ENCODE assay signal across 10 cellular contexts in genomic region chr9:133839822-133840329, GRCh38.
DNase-seq lines count a peak whose midpoint lies in the region; ATAC-seq, FAIRE-seq and TF ChIP-seq lines count a peak whose summit lies in the region.
"Had no signal": no experiment of that assay in that cellular context is flagged by ENCODE, and none has a peak within 500 bp of the region (broad histone marks: within the 10 kb centered on the region; RNA-seq: fewer than 3 reads in every experiment).

No MANE protein-coding gene starts in this region.

- no peak overlapping the region for H2AFZ ChIP-seq in SK-N-SH (ENCODE audit: low read depth)

- H3K4me1 ChIP-seq in SK-N-SH (ENCODE audit: control insufficient read depth in 1 of 2, insufficient read depth in 2 of 2, low read depth in 1 of 2, low read length in 1 of 2) = peaks cover 0 to 59% of the 10 kb centered on the region in 2 experiments; a peak in 2 of 4 replicates
- peaks cover 11 to 33% of the 10 kb centered on the region in 2 donors for H3K4me1 ChIP-seq in duodenal mucosa (ENCODE audit: control insufficient read depth in 1 of 2, insufficient read depth in 2 of 2, low read length in 2 of 2)
- H3K4me1 ChIP-seq in kidney (ENCODE audit: control insufficient read depth in 1 of 2, insufficient read depth in 1 of 2, low read depth in 1 of 2, low read length in 2 of 2) = peaks cover 0 to 7% of the 10 kb centered on the region in 2 donors
- peaks cover 13% of the 10 kb centered on the region for H3K4me1 ChIP-seq in upper lobe of right lung

- H3K27me3 Mint-ChIP-seq in activated CD4-positive, alpha-beta T cell treated with anti-CD3 and anti-CD28 coated beads, Interleukin-2, amount 10 ng/mL, durations not matched to agents 24 days and 14 days = no peaks in the 10 kb centered on the region

- POLR2A ChIA-PET in SK-N-SH (lab: Yijun Ruan, JAX) = interaction anchor here (1.4 to 1.5 kb wide), 2 partner anchors 30 to 34 kb away, joined by 4 to 7 read pairs; no protein-coding TSS in a partner anchor

- TF ChIP-seq EP300 in SK-N-SH (IDR thresholded peaks at IDR 0.05; ENCODE audit: borderline replicate concordance in 1 of 2, low read depth in 1 of 2, low read length in 1 of 2) = no peak

- no peaks in the 10 kb centered on the region for H3K36me3 ChIP-seq in SK-N-SH (replicated peaks in 1 of 2; ENCODE audit: control insufficient read depth in 1 of 2, insufficient read depth in 2 of 2, low read length in 1 of 2)
- H3K36me3 ChIP-seq in duodenal mucosa (ENCODE audit: control insufficient read depth in 1 of 2, insufficient read depth in 2 of 2, low read length in 2 of 2) = no peaks in the 10 kb centered on the region
- H3K36me3 ChIP-seq in kidney (ENCODE audit: control insufficient read depth in 1 of 2, insufficient read depth in 2 of 2, low read length in 2 of 2) = no peaks in the 10 kb centered on the region
- no peaks in the 10 kb centered on the region for H3K36me3 ChIP-seq in upper lobe of right lung

- no peak overlapping the region for H3K4me2 ChIP-seq in SK-N-SH

- H3K4me3 Mint-ChIP-seq in activated CD4-positive, alpha-beta T cell treated with anti-CD3 and anti-CD28 coated beads, Interleukin-2, amount 10 ng/mL, durations not matched to agents 24 days and 14 days = no peak overlapping the region

- no peak for TF ChIP-seq CTCF in SK-N-SH (IDR thresholded peaks at IDR 0.05)
- no peak for TF ChIP-seq CTCF in kidney (IDR thresholded peaks at IDR 0.05; ENCODE audit: borderline replicate concordance, extremely low read depth, insufficient read depth)
- TF ChIP-seq CTCF in upper lobe of right lung (IDR thresholded peaks at IDR 0.05) = no peak

- H3K4me3 ChIP-seq in SK-N-SH (ENCODE audit: low read depth in 2 of 2, low read length in 1 of 2) = no peak overlapping the region
- H3K4me3 ChIP-seq in duodenal mucosa (ENCODE audit: low read depth in 1 of 2, low read length in 2 of 2) = no peak overlapping the region
- no peak overlapping the region for H3K4me3 ChIP-seq in kidney (ENCODE audit: low read length in 2 of 2)
- no peak overlapping the region for H3K4me3 ChIP-seq in upper lobe of right lung
- H3K4me3 ChIP-seq: coronary artery had no signal

- DNase-seq in SK-N-SH = peak; percentile 56
- peak; percentile 82 for DNase-seq in kidney
- no peak for DNase-seq in upper lobe of right lung
- DNase-seq in middle frontal gyrus (ENCODE audit: extremely low spot score, low spot score) = no peak
- no peak for DNase-seq in activated CD4-positive, alpha-beta T cell treated with anti-CD3 and anti-CD28 coated beads, Interleukin-2, amount 10 ng/mL, durations not matched to agents 24 days and 14 days
- DNase-seq: small intestine had no signal

- TF ChIP-seq RAD21 in SK-N-SH (IDR thresholded peaks at IDR 0.05; ENCODE audit: low read length) = no peak

- 87% methylated on average over 9 of the region's 15 CpGs for WGBS in SK-N-SH (ENCODE audit: low lambda C conversion rate)

- no peak for FAIRE-seq in kidney (lab: Jason Lieb, UNC)
- FAIRE-seq: small intestine had no signal

- H3K9me3 ChIP-seq in SK-N-SH = no peaks in the 10 kb centered on the region
- no peaks in the 10 kb centered on the region for H3K9me3 ChIP-seq in duodenal mucosa (ENCODE audit: control insufficient read depth in 1 of 2, low read length in 2 of 2)
- H3K9me3 ChIP-seq in kidney (ENCODE audit: control insufficient read depth in 1 of 2, low read length in 2 of 2) = no peaks in the 10 kb centered on the region
- no peaks in the 10 kb centered on the region for H3K9me3 ChIP-seq in upper lobe of right lung

- intact Hi-C loops in kidney (cut with DNase I) = no loop called here
- intact Hi-C loops in upper lobe of right lung (cut with DNase I) = no loop called here
- intact Hi-C loops in activated CD4-positive, alpha-beta T cell treated with anti-CD3 and anti-CD28 coated beads, Interleukin-2, amount 10 ng/mL, durations not matched to agents 24 days and 14 days (cut with micrococcal nuclease) = no loop called here

- H3K27ac ChIP-seq in SK-N-SH (ENCODE audit: low read depth in 2 of 2, low read length in 1 of 2) (peak overlapping the region in 1 of 2 experiments; percentile 1; a peak in 1 of 4 replicates), duodenal mucosa (ENCODE audit: low read depth, low read length) (peak overlapping the region; percentile 10), kidney (ENCODE audit: low read depth in 2 of 2, low read length in 2 of 2) (no peak overlapping the region), upper lobe of right lung (no peak overlapping the region)

- no peak overlapping the region for H3K27ac Mint-ChIP-seq in activated CD4-positive, alpha-beta T cell treated with anti-CD3 and anti-CD28 coated beads, Interleukin-2, amount 10 ng/mL, durations not matched to agents 24 days and 14 days

- H3K27me3 ChIP-seq in SK-N-SH (ENCODE audit: insufficient read depth) (no peaks in the 10 kb centered on the region), duodenal mucosa (ENCODE audit: control insufficient read depth in 1 of 2, insufficient read depth in 2 of 2, low read length in 2 of 2) (no peaks in the 10 kb centered on the region), upper lobe of right lung (no peaks in the 10 kb centered on the region)

- no peaks in the 10 kb centered on the region for H3K36me3 Mint-ChIP-seq in activated CD4-positive, alpha-beta T cell treated with anti-CD3 and anti-CD28 coated beads, Interleukin-2, amount 10 ng/mL, durations not matched to agents 24 days and 14 days (ENCODE audit: low read depth)

- H3F3A ChIP-seq in SK-N-SH (replicated peaks; ENCODE audit: insufficient read depth) = no peaks in the 10 kb centered on the region

- no peaks in the 10 kb centered on the region for H3K4me1 Mint-ChIP-seq in activated CD4-positive, alpha-beta T cell treated with anti-CD3 and anti-CD28 coated beads, Interleukin-2, amount 10 ng/mL, durations not matched to agents 24 days and 14 days

- peaks cover 63% of the 10 kb centered on the region; the same call in 1 of the 2 replicates for H3K79me2 ChIP-seq in SK-N-SH (ENCODE audit: insufficient read depth)

- ATAC-seq in SK-N-SH treated with all-trans-retinoic acid at 6 μM for 48 hours = no peak
- ATAC-seq in upper lobe of right lung = peak; percentile 26
- no peak for ATAC-seq in HG03457 (IDR thresholded peaks at IDR 0.05; ENCODE audit: unreplicated experiment)

- no peak overlapping the region for H3K9ac ChIP-seq in SK-N-SH
- H3K9ac ChIP-seq in duodenal mucosa (ENCODE audit: low read depth in 1 of 2, low read length in 2 of 2) = no peak overlapping the region
- no peak overlapping the region for H3K9ac ChIP-seq in kidney (ENCODE audit: low read length in 2 of 2)

- H4K20me1 ChIP-seq in SK-N-SH (ENCODE audit: insufficient read depth) = 0 out of 2 replicates have a peak, but pooled peaks cover 23% of the 10 kb centered on the region

- H3K9me2 ChIP-seq in SK-N-SH = no peaks in the 10 kb centered on the region

- CTCF ChIA-PET in SK-N-SH (lab: Yijun Ruan, JAX) = interaction anchor here (0.8 to 2.4 kb wide), 6 partner anchors 14 to 155 kb away, joined by 3 to 19 read pairs (median 3); no protein-coding TSS in a partner anchor

- no peaks in the 10 kb centered on the region for H3K9me3 Mint-ChIP-seq in activated CD4-positive, alpha-beta T cell treated with anti-CD3 and anti-CD28 coated beads, Interleukin-2, amount 10 ng/mL, durations not matched to agents 24 days and 14 days

TF ChIP-seq in SK-N-SH, 30 proteins besides CTCF, POLR2A, EP300 and RAD21:
- no peak for TF ChIP-seq GATA2 (CRISPR knock-in tag; IDR thresholded peaks at IDR 0.05)
- no peak for TF ChIP-seq YY1 (IDR thresholded peaks at IDR 0.05; ENCODE audit: low read depth)
- TF ChIP-seq EZH2phosphoT487 (IDR thresholded peaks at IDR 0.05; ENCODE audit: borderline replicate concordance, low read depth) = no peak
- no peak for TF ChIP-seq CHD2 (IDR thresholded peaks at IDR 0.05; ENCODE audit: low read length, partially characterized antibody)
- TF ChIP-seq RXRA (IDR thresholded peaks at IDR 0.05; ENCODE audit: borderline replicate concordance, low read depth) = no peak
- no peak for TF ChIP-seq JUND (IDR thresholded peaks at IDR 0.05)
- TF ChIP-seq SIN3A (IDR thresholded peaks at IDR 0.05; ENCODE audit: borderline replicate concordance, low read depth, low read length) = no peak
- no peak for TF ChIP-seq MEF2A (IDR thresholded peaks at IDR 0.05; ENCODE audit: borderline replicate concordance, low read depth)

TF ChIP-seq in SK-N-SH treated with all-trans-retinoic acid at 6 μM for 48 hours, 23 proteins besides CTCF, POLR2A, EP300 and RAD21:
- no peak for TF ChIP-seq TSHZ2 (CRISPR knock-in tag; IDR thresholded peaks at IDR 0.05)

Comparison
In these comparisons a context has a peak if more than half of its experiments do, and no peak if none do; other contexts are left out.
1. DNase-seq: peak in SK-N-SH (single experiment) and kidney (single experiment); none in upper lobe of right lung (single experiment), middle frontal gyrus (single experiment) and activated CD4-positive, alpha-beta T cell treated with anti-CD3 and anti-CD28 coated beads, Interleukin-2, amount 10 ng/mL, durations not matched to agents 24 days and 14 days (single experiment).